8 cellular contexts compared by ENCODE assay signal in genomic region chr5:129903466-129904101, GRCh38. TPM values are rescaled to one million over a fixed set of nuclear protein-coding genes. Genes with fewer than 3 reads are reported as not detected.
DNase-seq lines count a peak whose midpoint lies in the region; ATAC-seq and TF ChIP-seq lines count a peak whose summit lies in the region.

No MANE protein-coding gene starts in this region.

- TF ChIP-seq CTCF in left ventricle myocardium inferior (IDR thresholded peaks at IDR 0.05; ENCODE audit: borderline replicate concordance), result no peak

- 0 out of 2 replicates have a peak, but pooled peaks cover 3% of the 10 kb centered on the region for H3F3A ChIP-seq in GM23248 (ENCODE audit: insufficient read depth)

- no peaks in the 10 kb centered on the region for H3K36me3 Mint-ChIP-seq in activated CD4-positive, alpha-beta memory T cell treated with anti-CD3 and anti-CD28 coated beads for 36 hours

- WGBS in GM23248 (ENCODE audit: low coverage in 1 of 2, low lambda C conversion rate in 2 of 2, missing lambda C conversion rate in 2 of 2), 2 experiments, result 8 to 13% methylated on average over 17 to 29 of the region's 29 CpGs

- peak overlapping the region; percentile 94 for H2AFZ ChIP-seq in GM23248

- H3K4me1 Mint-ChIP-seq in activated CD4-positive, alpha-beta memory T cell treated with anti-CD3 and anti-CD28 coated beads for 36 hours (ENCODE audit: low read depth), result peaks cover 14% of the 10 kb centered on the region

- H3K27ac Mint-ChIP-seq in activated CD4-positive, alpha-beta memory T cell treated with anti-CD3 and anti-CD28 coated beads for 36 hours, result no peak overlapping the region

- H3K27ac ChIP-seq in GM23248 (no peak overlapping the region), left ventricle myocardium inferior (replicated peaks) (peak overlapping the region; percentile 73)

- DNase-seq in GM23248 (no peak), left ventricle myocardium inferior (no peak), DMS114 treated with DMSO at 0.1 percent for 48 hours (lab: John Stamatoyannopoulos, UW; ENCODE audit: unreplicated experiment) (no peak), AG08395 (ENCODE audit: low spot score) (no peak)
- DNase-seq in activated CD4-positive, alpha-beta memory T cell treated with anti-CD3 and anti-CD28 coated beads for 36 hours, result no peak

- ATAC-seq in GM18861 (IDR thresholded peaks at IDR 0.05; ENCODE audit: unreplicated experiment) (no peak), GM21723 (IDR thresholded peaks at IDR 0.05; ENCODE audit: unreplicated experiment) (no peak)

- CTCF ChIA-PET in activated CD4-positive, alpha-beta memory T cell treated with anti-CD3 and anti-CD28 coated beads for 36 hours (lab: Charles Lee), result no interaction called here

- H3K4me3 ChIP-seq in GM23248 (peak overlapping the region; percentile 81), left ventricle myocardium inferior (peak overlapping the region; percentile 82), skeletal muscle satellite cell (ENCODE audit: low read length) (peak overlapping the region; percentile 87)

- H3K9me2 ChIP-seq in GM23248 (ENCODE audit: insufficient read depth), result no peaks in the 10 kb centered on the region

- no peaks in the 10 kb centered on the region for H3K36me3 ChIP-seq in GM23248 (ENCODE audit: low read depth)
- H3K36me3 ChIP-seq in left ventricle myocardium inferior, result no peaks in the 10 kb centered on the region
- no peaks in the 10 kb centered on the region for H3K36me3 ChIP-seq in skeletal muscle satellite cell (ENCODE audit: insufficient read depth, low read length)

- H4K20me1 ChIP-seq in GM23248 (ENCODE audit: insufficient read depth), result no peaks in the 10 kb centered on the region

- intact Hi-C loops in activated CD4-positive, alpha-beta memory T cell treated with anti-CD3 and anti-CD28 coated beads for 36 hours (cut with micrococcal nuclease), result no loop called here
- intact Hi-C loops in left ventricle myocardium inferior (cut with micrococcal nuclease), result loop anchor here (10.0 kb wide), 1 partner anchor 241 kb away; no protein-coding TSS in a partner anchor

- H3K79me2 ChIP-seq in GM23248 (ENCODE audit: insufficient read depth), result no peaks in the 10 kb centered on the region

- H3K4me3 Mint-ChIP-seq in activated CD4-positive, alpha-beta memory T cell treated with anti-CD3 and anti-CD28 coated beads for 36 hours, result peak overlapping the region; percentile 61

- H3K4me1 ChIP-seq in GM23248 (ENCODE audit: insufficient read depth) (no peaks in the 10 kb centered on the region), left ventricle myocardium inferior (peaks cover 28% of the 10 kb centered on the region), skeletal muscle satellite cell (ENCODE audit: control insufficient read depth, insufficient read depth, low read length) (peaks cover 7% of the 10 kb centered on the region)

- H3K27me3 ChIP-seq in GM23248 (replicated peaks; ENCODE audit: insufficient read depth) (0 out of 2 replicates have a peak, but pooled peaks cover 3% of the 10 kb centered on the region), left ventricle myocardium inferior (ENCODE audit: low read depth) (peaks cover 40% of the 10 kb centered on the region), skeletal muscle satellite cell (ENCODE audit: control insufficient read depth, insufficient read depth, low read length) (no peaks in the 10 kb centered on the region)

- peaks cover 39% of the 10 kb centered on the region for H3K27me3 Mint-ChIP-seq in activated CD4-positive, alpha-beta memory T cell treated with anti-CD3 and anti-CD28 coated beads for 36 hours

- no peaks in the 10 kb centered on the region for H3K9me3 ChIP-seq in GM23248 (ENCODE audit: low read depth)
- H3K9me3 ChIP-seq in left ventricle myocardium inferior (replicated peaks), result no peaks in the 10 kb centered on the region
- no peaks in the 10 kb centered on the region for H3K9me3 ChIP-seq in skeletal muscle satellite cell (replicated peaks; ENCODE audit: low read length)

- H3K9me3 Mint-ChIP-seq in activated CD4-positive, alpha-beta memory T cell treated with anti-CD3 and anti-CD28 coated beads for 36 hours, result no peaks in the 10 kb centered on the region

- in situ Hi-C loops in GM23248 (cut with MboI), result loop anchor here (25.0 kb wide), 1 partner anchor 1209 kb away; no protein-coding TSS in a partner anchor

- H3K4me2 ChIP-seq in GM23248 (ENCODE audit: unreplicated experiment) (peak overlapping the region; percentile 88), skeletal muscle satellite cell (ENCODE audit: low read length) (peak overlapping the region; percentile 92)

- peak overlapping the region; percentile 51 for H3K9ac ChIP-seq in GM23248
- peak overlapping the region; percentile 81 for H3K9ac ChIP-seq in skeletal muscle satellite cell (ENCODE audit: low read depth, low read length)

- POLR2A ChIA-PET in activated CD4-positive, alpha-beta memory T cell treated with anti-CD3 and anti-CD28 coated beads for 36 hours (lab: Charles Lee), result no interaction called here

RNA-seq across cellular contexts. Expression of gene CHSY3, which starts 0.7 kb away (rescaled TPM):
- total RNA-seq in GM23248 (2014; rRNA removed; shearing (Covaris generic)), result 2.4 and 4.2 TPM in 2 replicates
- 0.20 and 0.29 TPM in 2 replicates for polyA plus RNA-seq in GM23248 (2016; fragmentation: Nextera tagmentation; extraction: Ambion mirVana)
- total RNA-seq in activated CD4-positive, alpha-beta memory T cell treated with anti-CD3 and anti-CD28 coated beads for 36 hours, result not detected
- total RNA-seq in left ventricle myocardium inferior, result 0.85 TPM
- total RNA-seq in skeletal muscle satellite cell (2012; rRNA removed), result 4.4 and 6.8 TPM in 2 replicates
